ENCODE assay signal across 9 cellular contexts in genomic region chr2:85996591-85996990, GRCh38.
A peak's percentile ranks its signal among the peaks of the same experiment; 100 is the strongest.
DNase-seq lines count a peak whose midpoint lies in the region; ATAC-seq and TF ChIP-seq lines count a peak whose summit lies in the region.
"Had no signal": no experiment of that assay in that cellular context is flagged by ENCODE, and none has a peak within 500 bp of the region (broad histone marks: within the 10 kb centered on the region; RNA-seq: fewer than 3 reads in every experiment).

No MANE protein-coding gene starts in this region.

- H3K27me3 ChIP-seq in neuronal stem cell (ENCODE audit: control insufficient read depth in 3 of 3, insufficient read depth in 3 of 3, low read depth in 1 of 3, low read length in 3 of 3): no peaks in the 10 kb centered on the region

- H3K9me3 ChIP-seq in neuronal stem cell (replicated peaks in 1 of 2; ENCODE audit: control insufficient read depth in 2 of 2, insufficient read depth in 1 of 2, low read depth in 1 of 2, low read length in 2 of 2): peaks cover 0 to 2% of the 10 kb centered on the region in 2 donors

- peak overlapping the region; percentile 62 for H2BK5ac ChIP-seq in neuronal stem cell (ENCODE audit: low read length)

- peaks cover 92% of the 10 kb centered on the region for H3K4me1 Mint-ChIP-seq in CD14-positive monocyte

- H3K14ac ChIP-seq in neuronal stem cell (ENCODE audit: low read length): no peak overlapping the region

- H2BK12ac ChIP-seq in neuronal stem cell (ENCODE audit: low read length): no peak overlapping the region

- no peak overlapping the region for H4K8ac ChIP-seq in neuronal stem cell (ENCODE audit: low read depth, low read length)

- no peaks in the 10 kb centered on the region for H3K79me1 ChIP-seq in neuronal stem cell (ENCODE audit: low read depth, low read length)

- H3K9ac ChIP-seq in neuronal stem cell (ENCODE audit: low read depth, low read length, poor library complexity): no peak overlapping the region

- peak overlapping the region in 1 of 2 donors; percentile 42 for H3K4me3 Mint-ChIP-seq in CD14-positive monocyte

- H2BK15ac ChIP-seq in neuronal stem cell (ENCODE audit: low read length): peak overlapping the region; percentile 92

- H4K91ac ChIP-seq in neuronal stem cell (ENCODE audit: low read depth, low read length, poor library complexity): no peak overlapping the region

- peak overlapping the region; percentile 35 for H2BK120ac ChIP-seq in neuronal stem cell (ENCODE audit: low read depth, low read length)

- H3K4me2 ChIP-seq in neuronal stem cell (ENCODE audit: insufficient read depth, low read length, poor library complexity, severe bottlenecking): no peak overlapping the region

- ATAC-seq in GM19328 (IDR thresholded peaks at IDR 0.05; ENCODE audit: unreplicated experiment): no peak
- ATAC-seq: left lobe of liver had no signal

- DNase-seq in CD14-positive monocyte (ENCODE audit: low spot score) (no peak), RPMI7951 (ENCODE audit: low read depth) (peak; percentile 63), fibroblast of the aortic adventitia (ENCODE audit: low read depth) (peak; percentile 24), neuronal stem cell (ENCODE audit: low spot score) (peak; percentile 31), 8988T (no peak), foreskin fibroblast (no peak), MV-4-11 (lab: John Stamatoyannopoulos, UW) (no peak)

- TF ChIP-seq CTCF in CD14-positive monocyte (IDR thresholded peaks at IDR 0.05) (no peak), fibroblast of the aortic adventitia (IDR thresholded peaks at IDR 0.05; ENCODE audit: insufficient read depth, low read length) (no peak), foreskin fibroblast (IDR thresholded peaks at IDR 0.05; ENCODE audit: low read depth, low read length) (no peak)

- peak overlapping the region; percentile 80 for H2AFZ ChIP-seq in neuronal stem cell (ENCODE audit: low read length)

- H3K18ac ChIP-seq in neuronal stem cell (ENCODE audit: low read length): peak overlapping the region; percentile 74

- intact Hi-C loops in CD14-positive monocyte (cut with micrococcal nuclease): loop anchor here in 1 of 2 donors (5.0 kb wide), 1 partner anchor 36 kb away; no protein-coding TSS in a partner anchor

- H3K27ac Mint-ChIP-seq in CD14-positive monocyte: peak overlapping the region; percentile 81 to 95 (median 91)

- peaks cover 3 to 10% of the 10 kb centered on the region in 2 donors for H3K36me3 Mint-ChIP-seq in CD14-positive monocyte

- peaks cover 0 to 2% (median 0%) of the 10 kb centered on the region in 7 donors for H3K9me3 Mint-ChIP-seq in CD14-positive monocyte

- peak overlapping the region; percentile 83 for H2AK5ac ChIP-seq in neuronal stem cell (ENCODE audit: low read depth, low read length)

- no peak overlapping the region for H3K23ac ChIP-seq in neuronal stem cell (ENCODE audit: low read depth, low read length, poor library complexity)

- no peaks in the 10 kb centered on the region for H3K36me3 ChIP-seq in neuronal stem cell (replicated peaks in 1 of 2; ENCODE audit: control insufficient read depth in 2 of 2, insufficient read depth in 2 of 2, low read length in 2 of 2)

- H3K4ac ChIP-seq in neuronal stem cell (ENCODE audit: low read length): no peak overlapping the region

- H3K27ac ChIP-seq in neuronal stem cell (replicated peaks; ENCODE audit: low read length): peak overlapping the region; percentile 69

- H3K27me3 Mint-ChIP-seq in CD14-positive monocyte (ENCODE audit: low read depth in 3 of 3): peaks cover 0 to 3% (median 0%) of the 10 kb centered on the region in 3 donors

- no CpG with 5 or more reads among the region's 2 CpGs for WGBS in neuronal stem cell (ENCODE audit: extremely low coverage in 2 of 2, insufficient read length in 2 of 2, insufficient replicate concordance in 1 of 2), 2 donors

- H3K4me1 ChIP-seq in neuronal stem cell (ENCODE audit: control insufficient read depth in 2 of 2, insufficient read depth in 1 of 2, low read depth in 1 of 2, low read length in 2 of 2): peaks cover 12 to 25% of the 10 kb centered on the region in 2 donors

- H3K4me3 ChIP-seq in fibroblast of the aortic adventitia (ENCODE audit: low read depth, low read length) (no peak overlapping the region), neuronal stem cell (ENCODE audit: low read length in 2 of 2) (no peak overlapping the region), foreskin fibroblast (ENCODE audit: low read depth in 1 of 2, low read length in 2 of 2) (no peak overlapping the region)

Comparison
In these comparisons a context has a peak if more than half of its experiments do, and no peak if none do; other contexts are left out.
1. DNase-seq: peak in RPMI7951 (single experiment), fibroblast of the aortic adventitia (single experiment) and neuronal stem cell (single experiment); none in CD14-positive monocyte (single experiment), 8988T (single experiment), foreskin fibroblast (0 of 2) and MV-4-11 (single experiment).